17 cellular contexts compared by ENCODE assay signal in the genomic region with DNA sequence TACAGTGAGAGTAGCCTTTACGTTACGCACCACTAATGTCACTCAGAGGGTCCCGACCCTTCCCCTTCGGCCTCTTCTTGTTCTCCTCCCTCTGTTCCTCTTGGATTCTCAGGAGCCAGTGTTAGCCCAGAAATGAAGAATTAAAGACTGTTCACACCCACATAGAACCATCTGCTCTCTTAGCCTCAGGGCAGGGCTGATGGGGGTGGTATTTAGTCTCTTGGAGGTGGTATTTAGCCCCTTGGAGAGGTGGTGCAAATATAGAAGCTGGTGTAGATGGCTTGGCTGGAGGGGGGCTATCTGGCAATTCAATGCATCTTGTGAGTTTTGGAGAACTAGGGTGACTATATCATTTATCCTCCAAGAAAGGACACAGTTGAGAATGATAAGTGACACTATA.
DNase-seq lines count a peak whose midpoint lies in the region; ATAC-seq and TF ChIP-seq lines count a peak whose summit lies in the region.
"Had no signal": no experiment of that assay in that cellular context is flagged by ENCODE, and none has a peak within 500 bp of the region (broad histone marks: within the 10 kb centered on the region; RNA-seq: fewer than 3 reads in every experiment).

No MANE protein-coding gene starts in this region.

- H3K4me3 Mint-ChIP-seq in activated naive CD4-positive, alpha-beta T cell treated with anti-CD3 and anti-CD28 coated beads, Interleukin-2, amount 10 ng/mL, durations not matched to agents 7 days and 5 days = no peak overlapping the region
- H3K4me3 Mint-ChIP-seq: activated CD4-positive, alpha-beta memory T cell treated with anti-CD3 and anti-CD28 coated beads, Interleukin-2, amount 10 ng/mL, durations not matched to agents 7 days and 5 days; activated T-cell treated with anti-CD3 and anti-CD28 coated beads, Interleukin-2, amount 50 U/mL, for 72 hours; CD8-positive, alpha-beta T cell; naive B cell had no signal

- no peak overlapping the region for H3K9ac ChIP-seq in rectal smooth muscle tissue (ENCODE audit: low read length)

- no peaks in the 10 kb centered on the region for H3K4me1 Mint-ChIP-seq in activated naive CD4-positive, alpha-beta T cell treated with anti-CD3 and anti-CD28 coated beads, Interleukin-2, amount 10 ng/mL, durations not matched to agents 7 days and 5 days

- no peak overlapping the region for H3K27ac Mint-ChIP-seq in activated naive CD4-positive, alpha-beta T cell treated with anti-CD3 and anti-CD28 coated beads, Interleukin-2, amount 10 ng/mL, durations not matched to agents 7 days and 5 days
- H3K27ac Mint-ChIP-seq: activated CD4-positive, alpha-beta memory T cell treated with anti-CD3 and anti-CD28 coated beads, Interleukin-2, amount 10 ng/mL, durations not matched to agents 7 days and 5 days; activated T-cell treated with anti-CD3 and anti-CD28 coated beads, Interleukin-2, amount 50 U/mL, for 72 hours; CD8-positive, alpha-beta T cell had no signal

- H3K36me3 ChIP-seq in SJCRH30 = no peaks in the 10 kb centered on the region
- no peaks in the 10 kb centered on the region for H3K36me3 ChIP-seq in rectal smooth muscle tissue (ENCODE audit: control insufficient read depth, insufficient read depth, low read length)
- H3K36me3 ChIP-seq: left ventricle myocardium inferior, tibial nerve had no signal

- TF ChIP-seq CTCF in AG04450 (IDR thresholded peaks at IDR 0.05; ENCODE audit: low read depth, low read length) = no peak

- no peaks in the 10 kb centered on the region for H3K36me3 Mint-ChIP-seq in activated naive CD4-positive, alpha-beta T cell treated with anti-CD3 and anti-CD28 coated beads, Interleukin-2, amount 10 ng/mL, durations not matched to agents 7 days and 5 days
- H3K36me3 Mint-ChIP-seq: CD8-positive, alpha-beta T cell had no signal

- H3K27ac ChIP-seq in AG04450 (ENCODE audit: low read depth, low read length) (peak overlapping the region; percentile 89), SJCRH30 (peak overlapping the region; percentile 76), rectal smooth muscle tissue (ENCODE audit: low read depth, low read length) (peak overlapping the region; percentile 80)

- no peaks in the 10 kb centered on the region for H3K27me3 ChIP-seq in AG04450 (ENCODE audit: control insufficient read depth, insufficient read depth, low read length)
- no peaks in the 10 kb centered on the region for H3K27me3 ChIP-seq in SJCRH30
- no peaks in the 10 kb centered on the region for H3K27me3 ChIP-seq in rectal smooth muscle tissue (ENCODE audit: control insufficient read depth, insufficient read depth, low read length)
- H3K27me3 ChIP-seq: tibial nerve had no signal

- H3K4me3 ChIP-seq in AG04450 (ENCODE audit: low read depth, low read length) (no peak overlapping the region), SJCRH30 (no peak overlapping the region), rectal smooth muscle tissue (ENCODE audit: low read length) (no peak overlapping the region)
- H3K4me3 ChIP-seq: left ventricle myocardium inferior, tibial nerve had no signal

- H3K27me3 Mint-ChIP-seq in activated naive CD4-positive, alpha-beta T cell treated with anti-CD3 and anti-CD28 coated beads, Interleukin-2, amount 10 ng/mL, durations not matched to agents 7 days and 5 days = no peaks in the 10 kb centered on the region
- H3K27me3 Mint-ChIP-seq: activated CD4-positive, alpha-beta memory T cell treated with anti-CD3 and anti-CD28 coated beads, Interleukin-2, amount 10 ng/mL, durations not matched to agents 7 days and 5 days; naive B cell had no signal

- CTCF ChIA-PET in AG04450 (lab: Charles Lee) = interaction anchor here (0.6 to 3.3 kb wide), 7 partner anchors 50 to 330 kb away, joined by 3 to 14 read pairs (median 6); no protein-coding TSS in a partner anchor
- CTCF ChIA-PET in activated naive CD4-positive, alpha-beta T cell treated with anti-CD3 and anti-CD28 coated beads, Interleukin-2, amount 10 ng/mL, durations not matched to agents 7 days and 5 days (lab: Charles Lee) = interaction anchor here (0.7 to 5.6 kb wide), 3 partner anchors 159 to 294 kb away, joined by 3 to 57 read pairs (median 20); no protein-coding TSS in a partner anchor

- DNase-seq in AG04450 (ENCODE audit: low read depth, low spot score) = no peak
- DNase-seq in SJCRH30 = peak in 1 of 2 experiments; percentile 47
- peak; percentile 19 for DNase-seq in islet precursor cell
- DNase-seq in activated naive CD4-positive, alpha-beta T cell treated with anti-CD3 and anti-CD28 coated beads, Interleukin-2, amount 10 ng/mL, durations not matched to agents 7 days and 5 days = no peak
- no peak for DNase-seq in effector CD4-positive, alpha-beta T cell
- DNase-seq: activated CD4-positive, alpha-beta memory T cell treated with anti-CD3 and anti-CD28 coated beads, Interleukin-2, amount 10 ng/mL, durations not matched to agents 7 days and 5 days; activated T-cell treated with anti-CD3 and anti-CD28 coated beads, Interleukin-2, amount 50 U/mL, for 72 hours; CD8-positive, alpha-beta T cell; effector memory CD4-positive, alpha-beta T cell; left ventricle myocardium inferior; naive B cell; NK-92 treated with Interleukin-12 subunit alpha and Interleukin-12 subunit beta, amount 100 ng/mL, for 24 hours; T-helper 1 cell had no signal

- no peaks in the 10 kb centered on the region for H3K9me3 Mint-ChIP-seq in activated naive CD4-positive, alpha-beta T cell treated with anti-CD3 and anti-CD28 coated beads, Interleukin-2, amount 10 ng/mL, durations not matched to agents 7 days and 5 days
- H3K9me3 Mint-ChIP-seq: activated CD4-positive, alpha-beta memory T cell treated with anti-CD3 and anti-CD28 coated beads, Interleukin-2, amount 10 ng/mL, durations not matched to agents 7 days and 5 days; activated T-cell treated with anti-CD3 and anti-CD28 coated beads, Interleukin-2, amount 50 U/mL, for 72 hours; CD8-positive, alpha-beta T cell; naive B cell had no signal

- ATAC-seq in HG02884 (IDR thresholded peaks at IDR 0.05; ENCODE audit: unreplicated experiment) (no peak), HG03442 (IDR thresholded peaks at IDR 0.05; ENCODE audit: unreplicated experiment) (no peak)
- ATAC-seq: activated T-cell treated with anti-CD3 and anti-CD28 coated beads, Interleukin-2, amount 50 U/mL, for 72 hours; CD8-positive, alpha-beta T cell had no signal

- H3K4me1 ChIP-seq in SJCRH30 (peaks cover 31% of the 10 kb centered on the region), rectal smooth muscle tissue (ENCODE audit: control insufficient read depth, insufficient read depth, low read length) (peaks cover 27% of the 10 kb centered on the region)

- POLR2A ChIA-PET in AG04450 (lab: Yijun Ruan, JAX) = interaction anchor here (0.5 to 1.0 kb wide), 2 partner anchors 16 to 69 kb away, joined by 3 read pairs; no protein-coding TSS in a partner anchor

- H3K9me3 ChIP-seq in AG04450 (ENCODE audit: control insufficient read depth, insufficient read depth, low read length) (no peaks in the 10 kb centered on the region), SJCRH30 (replicated peaks) (no peaks in the 10 kb centered on the region)
- H3K9me3 ChIP-seq: left ventricle myocardium inferior, tibial nerve had no signal
